Comparison of ENCODE assay signal across 18 cellular contexts in genomic region chr4:53659737-53660136, GRCh38.
A peak's percentile ranks its signal among the peaks of the same experiment; 100 is the strongest.
DNase-seq lines count a peak whose midpoint lies in the region; ATAC-seq and TF ChIP-seq lines count a peak whose summit lies in the region.
"Had no signal": no experiment of that assay in that cellular context is flagged by ENCODE, and none has a peak within 500 bp of the region (broad histone marks: within the 10 kb centered on the region; RNA-seq: fewer than 3 reads in every experiment).

No MANE protein-coding gene starts in this region.

- H3K27ac ChIP-seq in IMR-90 (ENCODE audit: insufficient read depth, low read length), result no peak overlapping the region
- peak overlapping the region; percentile 48 for H3K27ac ChIP-seq in vagina
- H3K27ac ChIP-seq: 22Rv1, A549, C4-2B, HL-60 had no signal

- ATAC-seq in IMR-90 (ENCODE audit: low read depth), result no peak
- peak; percentile 76 for ATAC-seq in left ventricle myocardium superior
- ATAC-seq: A549, GM23338, HCT116 had no signal

- H3K9me1 ChIP-seq in IMR-90 (ENCODE audit: insufficient read depth, low read length), result peaks cover 3% of the 10 kb centered on the region; the same call in 1 of the 2 replicates

- no peak overlapping the region for H3K14ac ChIP-seq in IMR-90 (replicated peaks; ENCODE audit: low read depth, low read length)

- H4K91ac ChIP-seq in IMR-90 (ENCODE audit: insufficient read depth, low read depth, low read length), result peak overlapping the region; percentile 15; the same call in 1 of the 2 replicates

- H3K4me3 ChIP-seq in IMR-90 (ENCODE audit: insufficient read depth, low read depth, low read length), result no peak overlapping the region
- H3K4me3 ChIP-seq in vagina, result no peak overlapping the region
- no peak overlapping the region for H3K4me3 ChIP-seq in lower leg skin (ENCODE audit: low read depth, poor library complexity, severe bottlenecking)
- H3K4me3 ChIP-seq: A549, GM23338 had no signal

- H3K36me3 ChIP-seq in IMR-90 (ENCODE audit: control insufficient read depth, insufficient read depth, low read length) (no peaks in the 10 kb centered on the region), vagina (no peaks in the 10 kb centered on the region)

- H3K4me2 ChIP-seq in IMR-90 (ENCODE audit: low read depth, low read length), result no peak overlapping the region
- H3K4me2 ChIP-seq: A549, GM23338 had no signal

- in situ Hi-C loops in IMR-90 (cut with MboI; ENCODE audit: low sequenced_read_pairs), result no loop called here

- intact Hi-C loops in IMR-90 (cut with micrococcal nuclease), result no loop called here
- intact Hi-C loops in left ventricle myocardium superior (cut with micrococcal nuclease), result no loop called here
- intact Hi-C loops in vagina (cut with DNase I), result no loop called here
- intact Hi-C loops in lower leg skin (cut with DNase I; ENCODE audit: low total_unique reads), result no loop called here

- no peak overlapping the region for H4K8ac ChIP-seq in IMR-90 (ENCODE audit: low read depth in 2 of 2, low read length in 2 of 2)

- H4K5ac ChIP-seq in IMR-90 (ENCODE audit: low read depth, low read length), result no peak overlapping the region

- H3K9me3 ChIP-seq in IMR-90 (ENCODE audit: control insufficient read depth, insufficient read depth, low read length) (no peaks in the 10 kb centered on the region), vagina (no peaks in the 10 kb centered on the region)
- H3K9me3 ChIP-seq: A549, Caco-2 had no signal

- H3K27me3 ChIP-seq in IMR-90 (ENCODE audit: control insufficient read depth, insufficient read depth, low read length) (no peaks in the 10 kb centered on the region), vagina (no peaks in the 10 kb centered on the region)

- DNase-seq in NCI-H82 (lab: John Stamatoyannopoulos, UW) (peak; percentile 19), NCI-H82 treated with DMSO at 0.1 percent for 48 hours (lab: John Stamatoyannopoulos, UW; ENCODE audit: unreplicated experiment) (no peak), IMR-90 (no peak), left ventricle myocardium superior (no peak), vagina (ENCODE audit: extremely low spot score in 2 of 2) (no peak), SIG-M5 (lab: John Stamatoyannopoulos, UW) (no peak), lower leg skin (ENCODE audit: low spot score in 2 of 2) (no peak)
- DNase-seq: AML-193; Caco-2; CD4-positive, alpha-beta T cell; H7; HFFc6 had no signal

- no peak overlapping the region for H3K18ac ChIP-seq in IMR-90 (ENCODE audit: low read depth, low read length)

- no peak overlapping the region for H3K9ac ChIP-seq in IMR-90 (ENCODE audit: low read depth, low read length)

- no peak for TF ChIP-seq CTCF in IMR-90 (conservative IDR thresholded peaks at IDR 0.05; ENCODE audit: low read depth, low read length)
- TF ChIP-seq CTCF in vagina (IDR thresholded peaks at IDR 0.05), result no peak
- no peak for TF ChIP-seq CTCF in lower leg skin (IDR thresholded peaks at IDR 0.05)

- TF ChIP-seq POLR2A in IMR-90 (IDR thresholded peaks at IDR 0.05; ENCODE audit: low read depth, low read length) (no peak), vagina (IDR thresholded peaks at IDR 0.05) (no peak), lower leg skin (IDR thresholded peaks at IDR 0.05) (no peak)

- no peak overlapping the region for H2BK15ac ChIP-seq in IMR-90 (ENCODE audit: low read depth, low read length)

- POLR2A ChIA-PET in IMR-90 (lab: Charles Lee; ENCODE audit: unreplicated experiment), result no interaction called here

- no peak overlapping the region; the same call in 1 of the 2 replicates for H2BK120ac ChIP-seq in IMR-90 (ENCODE audit: low read depth, low read length)

- no peak overlapping the region for H2AK9ac ChIP-seq in IMR-90 (replicated peaks; ENCODE audit: low read depth, low read length, poor library complexity)

- no peak overlapping the region for H2AFZ ChIP-seq in IMR-90 (replicated peaks; ENCODE audit: low read length, poor library complexity)
- H2AFZ ChIP-seq: GM23338 had no signal

- no peak overlapping the region for H2BK20ac ChIP-seq in IMR-90 (ENCODE audit: low read depth, low read length)

- H2AK5ac ChIP-seq in IMR-90 (ENCODE audit: low read depth, low read length), result 0 out of 2 replicates have a peak overlapping the region, but pooled peaks have one; percentile 20

- H3K79me1 ChIP-seq in IMR-90 (ENCODE audit: low read depth in 1 of 2, low read length in 2 of 2), result no peaks in the 10 kb centered on the region

- no TSS peak for BruUV-seq in IMR-90 (replicated peaks; lab: Mats Ljungman, UMichigan)

- no peak overlapping the region for H2BK5ac ChIP-seq in IMR-90 (ENCODE audit: low read depth, low read length, poor library complexity, severe bottlenecking)

- 100% methylated on average over 1 of the region's 2 CpGs; no CpG with 5 or more reads in 1 of the 2 experiments for WGBS in IMR-90 (ENCODE audit: extremely low coverage in 2 of 2, insufficient read length in 1 of 2), 2 experiments
- WGBS in lower leg skin, 2 donors, result 66 to 68% methylated on average over 2 of the region's 2 CpGs

- H3K4ac ChIP-seq in IMR-90 (ENCODE audit: low read depth, low read length), result no peak overlapping the region

- CTCF ChIA-PET in IMR-90 (lab: Yijun Ruan, JAX), result interaction anchor here (0.6 kb wide), 1 partner anchor 151 kb away, joined by 3 read pairs; no protein-coding TSS in a partner anchor

- H4K20me1 ChIP-seq in IMR-90 (ENCODE audit: insufficient read depth, low read length), result no peaks in the 10 kb centered on the region

- H3K23ac ChIP-seq in IMR-90 (ENCODE audit: low read depth, low read length), result no peak overlapping the region

- H3K4me1 ChIP-seq in IMR-90 (ENCODE audit: control insufficient read depth, insufficient read depth, low read length), result no peaks in the 10 kb centered on the region
- H3K4me1 ChIP-seq in vagina, result peaks cover 34% of the 10 kb centered on the region
- H3K4me1 ChIP-seq: A549, Caco-2 had no signal

- no peak for TF ChIP-seq RAD21 in IMR-90 (IDR thresholded peaks at IDR 0.05; ENCODE audit: low read length)

- dilution Hi-C loops in IMR-90 (cut with HindIII; ENCODE audit: low sequenced_read_pairs, unreplicated experiment), result no loop called here

- H3K56ac ChIP-seq in IMR-90 (ENCODE audit: extremely low read depth, insufficient read depth, low read length), result no peak overlapping the region

TF ChIP-seq in IMR-90, 13 proteins besides CTCF, POLR2A, EP300 and RAD21:
- TF ChIP-seq MAFK (IDR thresholded peaks at IDR 0.05; ENCODE audit: low read depth, low read length) (no peak), SMC3 (IDR thresholded peaks at IDR 0.05; ENCODE audit: low read depth, low read length) (no peak), USF2 (IDR thresholded peaks at IDR 0.05; ENCODE audit: low read depth, low read length) (no peak), CEBPB (IDR thresholded peaks at IDR 0.05; ENCODE audit: low read depth, low read length) (no peak), FOS (IDR thresholded peaks at IDR 0.05; ENCODE audit: low read depth, low read length) (no peak), ELK1 (IDR thresholded peaks at IDR 0.05; ENCODE audit: borderline replicate concordance, low read depth, low read length) (no peak), RFX5 (IDR thresholded peaks at IDR 0.05; ENCODE audit: low read depth, low read length) (no peak), BHLHE40 (IDR thresholded peaks at IDR 0.05; ENCODE audit: low read depth, low read length) (no peak), MXI1 (IDR thresholded peaks at IDR 0.05; ENCODE audit: borderline replicate concordance, low read depth, low read length) (no peak), RCOR1 (IDR thresholded peaks at IDR 0.05; ENCODE audit: insufficient replicate concordance, low read length) (no peak), MAZ (IDR thresholded peaks at IDR 0.05; ENCODE audit: borderline replicate concordance, low read depth, low read length) (no peak), CHD1 (IDR thresholded peaks at IDR 0.05; ENCODE audit: low read depth, low read length) (no peak), NFE2L2 (IDR thresholded peaks at IDR 0.05; ENCODE audit: low read depth, low read length) (no peak)
